In genomic region chr1:200258447-200259375, GRCh38 we compare ENCODE assay signal across 8 cellular contexts.
A peak's percentile ranks its signal among the peaks of the same experiment; 100 is the strongest.
DNase-seq lines count a peak whose midpoint lies in the region; ATAC-seq and TF ChIP-seq lines count a peak whose summit lies in the region.

No MANE protein-coding gene starts in this region.

- H3K9me3 Mint-ChIP-seq in activated T-helper 1 cell treated with anti-CD3 and anti-CD28 coated beads, Interleukin-12 subunit alpha, Interleukin-12 subunit beta, Interleukin-2, Interleukin-4 antibody, amounts not matched to agents 30 ng/mL and 10 ng/mL and 1 ng/mL, durations not matched to agents 14 hours and 24 hours and 36 hours: no peaks in the 10 kb centered on the region

- WGBS in liver: 91% methylated on average over 10 of the region's 10 CpGs

- H3K36me3 Mint-ChIP-seq in activated T-helper 1 cell treated with anti-CD3 and anti-CD28 coated beads, Interleukin-12 subunit alpha, Interleukin-12 subunit beta, Interleukin-2, Interleukin-4 antibody, amounts not matched to agents 30 ng/mL and 10 ng/mL and 1 ng/mL, durations not matched to agents 14 hours and 24 hours and 36 hours (ENCODE audit: low read depth): peaks cover 1% of the 10 kb centered on the region

- no peaks in the 10 kb centered on the region for H3K27me3 ChIP-seq in liver (ENCODE audit: control insufficient read depth in 4 of 4, insufficient read depth in 4 of 4, low read length in 3 of 4)

- no peaks in the 10 kb centered on the region for H3K9me3 ChIP-seq in liver (ENCODE audit: control insufficient read depth in 4 of 4, low read length in 3 of 4)

- intact Hi-C loops in activated T-helper 1 cell treated with anti-CD3 and anti-CD28 coated beads, Interleukin-12 subunit alpha, Interleukin-12 subunit beta, Interleukin-2, Interleukin-4 antibody, amounts not matched to agents 30 ng/mL and 10 ng/mL and 1 ng/mL, durations not matched to agents 14 hours and 24 hours and 36 hours (cut with micrococcal nuclease): loop anchor here (1.0 kb wide), 1 partner anchor 230 kb away; no protein-coding TSS in a partner anchor

- no peaks in the 10 kb centered on the region for H3K36me3 ChIP-seq in liver (ENCODE audit: control insufficient read depth in 4 of 4, insufficient read depth in 3 of 4, low read depth in 1 of 4, low read length in 3 of 4)

- H3K27ac ChIP-seq in VCaP (no peak overlapping the region), liver (ENCODE audit: low read depth in 1 of 2, low read length in 2 of 2) (no peak overlapping the region)

- TF ChIP-seq CTCF in GM12864 (IDR thresholded peaks at IDR 0.05; ENCODE audit: low read depth, low read length, missing control alignments) (peak; percentile 61), VCaP (conservative IDR thresholded peaks at IDR 0.05) (peak; percentile 70), liver (IDR thresholded peaks at IDR 0.05; ENCODE audit: low read depth, low read length, missing input control) (peak; percentile 36)

- ATAC-seq in HG03521 (IDR thresholded peaks at IDR 0.05; ENCODE audit: unreplicated experiment): peak; percentile 50
- ATAC-seq in GM18873 (IDR thresholded peaks at IDR 0.05; ENCODE audit: low FRiP score, unreplicated experiment): no peak
- ATAC-seq in HG03196 (IDR thresholded peaks at IDR 0.05; ENCODE audit: unreplicated experiment): no peak

- no peak overlapping the region for H3K27ac Mint-ChIP-seq in activated T-helper 1 cell treated with anti-CD3 and anti-CD28 coated beads, Interleukin-12 subunit alpha, Interleukin-12 subunit beta, Interleukin-2, Interleukin-4 antibody, amounts not matched to agents 30 ng/mL and 10 ng/mL and 1 ng/mL, durations not matched to agents 14 hours and 24 hours and 36 hours

- peak; percentile 55 to 71 for TF ChIP-seq RAD21 in liver (IDR thresholded peaks at IDR 0.05)

- DNase-seq in 8988T (peak; percentile 19), GM12864 (ENCODE audit: low read depth) (peak; percentile 26)
- DNase-seq in activated T-helper 1 cell treated with anti-CD3 and anti-CD28 coated beads, Interleukin-12 subunit alpha, Interleukin-12 subunit beta, Interleukin-2, Interleukin-4 antibody, amounts not matched to agents 30 ng/mL and 10 ng/mL and 1 ng/mL, durations not matched to agents 14 hours and 24 hours and 36 hours (ENCODE audit: low spot score): no peak

- H3K9ac ChIP-seq in liver (ENCODE audit: low read depth in 1 of 2, low read length in 2 of 2): no peak overlapping the region

- H3K4me3 Mint-ChIP-seq in activated T-helper 1 cell treated with anti-CD3 and anti-CD28 coated beads, Interleukin-12 subunit alpha, Interleukin-12 subunit beta, Interleukin-2, Interleukin-4 antibody, amounts not matched to agents 30 ng/mL and 10 ng/mL and 1 ng/mL, durations not matched to agents 14 hours and 24 hours and 36 hours: no peak overlapping the region

- H3K4me1 Mint-ChIP-seq in activated T-helper 1 cell treated with anti-CD3 and anti-CD28 coated beads, Interleukin-12 subunit alpha, Interleukin-12 subunit beta, Interleukin-2, Interleukin-4 antibody, amounts not matched to agents 30 ng/mL and 10 ng/mL and 1 ng/mL, durations not matched to agents 14 hours and 24 hours and 36 hours (ENCODE audit: low read depth): peaks cover 35% of the 10 kb centered on the region

- peaks cover 14% of the 10 kb centered on the region for H3K27me3 Mint-ChIP-seq in activated T-helper 1 cell treated with anti-CD3 and anti-CD28 coated beads, Interleukin-12 subunit alpha, Interleukin-12 subunit beta, Interleukin-2, Interleukin-4 antibody, amounts not matched to agents 30 ng/mL and 10 ng/mL and 1 ng/mL, durations not matched to agents 14 hours and 24 hours and 36 hours (ENCODE audit: insufficient read depth)

- no peak overlapping the region for H3K4me3 ChIP-seq in GM12864 (ENCODE audit: low read depth, low read length)
- no peak overlapping the region for H3K4me3 ChIP-seq in liver (ENCODE audit: low read depth in 1 of 3, low read length in 3 of 3)

- H3K4me1 ChIP-seq in liver (ENCODE audit: control insufficient read depth in 4 of 4, insufficient read depth in 4 of 4, low read length in 3 of 4): peaks cover 0 to 15% (median 2%) of the 10 kb centered on the region in 4 donors

TF ChIP-seq in liver, 16 proteins besides CTCF, POLR2A, EP300 and RAD21:
- TF ChIP-seq FOXA1 (IDR thresholded peaks at IDR 0.05): no peak
- no peak for TF ChIP-seq SP1 (IDR thresholded peaks at IDR 0.05)
TF ChIP-seq in liver: peak in this region for 0.
